In the genomic region with DNA sequence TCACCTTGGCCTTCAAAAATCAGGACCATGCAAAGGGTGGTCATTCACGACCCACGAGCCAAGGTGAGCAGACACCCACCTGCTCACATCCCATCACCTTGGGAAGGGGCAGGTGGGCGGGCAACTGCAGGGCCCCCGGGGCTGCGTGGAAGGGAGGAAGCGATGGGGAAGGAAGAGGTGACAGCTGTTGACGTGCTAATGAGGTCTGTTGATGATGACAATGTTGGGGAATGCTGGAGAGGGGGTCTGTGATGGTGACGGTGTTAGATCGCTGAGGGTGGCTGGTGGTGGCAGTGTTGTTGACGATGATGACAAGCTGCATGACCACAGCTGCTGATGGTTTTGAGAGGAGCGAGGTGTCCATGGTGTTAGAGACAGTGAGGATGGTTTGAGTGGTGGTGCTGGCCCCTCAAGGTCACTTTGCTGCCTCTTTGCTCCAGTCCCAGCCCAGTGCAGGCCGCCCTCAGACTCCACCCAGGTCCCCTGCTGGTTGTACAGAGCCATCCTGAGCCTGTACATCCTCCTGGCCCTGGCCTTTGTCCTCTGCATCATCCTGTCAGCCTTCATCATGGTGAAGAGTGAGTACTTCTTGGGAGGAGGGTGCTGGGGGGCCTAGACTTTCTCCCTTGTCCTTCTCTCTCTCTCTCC, we compare ENCODE assay signal across 27 cellular contexts. TPM values are rescaled to one million over a fixed set of nuclear protein-coding genes. Genes with fewer than 3 reads are reported as not detected.
A peak's percentile ranks its signal among the peaks of the same experiment; 100 is the strongest.
DNase-seq lines count a peak whose midpoint lies in the region; ATAC-seq and TF ChIP-seq lines count a peak whose summit lies in the region.
"Had no signal": no experiment of that assay in that cellular context is flagged by ENCODE, and none has a peak within 500 bp of the region (broad histone marks: within the 10 kb centered on the region; RNA-seq: fewer than 3 reads in every experiment).

No MANE protein-coding gene starts in this region.

- H3K27ac Mint-ChIP-seq in IgD-negative memory B cell (peak overlapping the region in 1 of 3 donors; percentile 22), chondrocyte (ENCODE audit: unreplicated experiment) (peak overlapping the region; percentile 13)
- H3K27ac Mint-ChIP-seq in stimulated activated effector memory CD8-positive, alpha-beta T cell treated with anti-CD3 and anti-CD28 coated beads, Interleukin-12 subunit alpha, Interleukin-12 subunit beta, amount 100 ng/mL, for 72 hours, result peak overlapping the region; percentile 43
- H3K27ac Mint-ChIP-seq: activated CD4-positive, alpha-beta T cell treated with anti-CD3 and anti-CD28 coated beads, Interleukin-2, amount 10 ng/mL, durations not matched to agents 7 days and 5 days; activated naive CD8-positive, alpha-beta T cell treated with anti-CD3 and anti-CD28 coated beads, Interleukin-2, amount 10 ng/mL, durations not matched to agents 7 days and 5 days; memory B cell had no signal

- H3K9me3 Mint-ChIP-seq in IgD-negative memory B cell, result peaks cover 0 to 2% (median 0%) of the 10 kb centered on the region in 3 donors
- H3K9me3 Mint-ChIP-seq in chondrocyte (ENCODE audit: low read depth), result peaks cover 4% of the 10 kb centered on the region
- H3K9me3 Mint-ChIP-seq in stimulated activated effector memory CD8-positive, alpha-beta T cell treated with anti-CD3 and anti-CD28 coated beads, Interleukin-12 subunit alpha, Interleukin-12 subunit beta, amount 100 ng/mL, for 72 hours, result no peaks in the 10 kb centered on the region
- H3K9me3 Mint-ChIP-seq: activated CD4-positive, alpha-beta T cell treated with anti-CD3 and anti-CD28 coated beads, Interleukin-2, amount 10 ng/mL, durations not matched to agents 7 days and 5 days; activated naive CD8-positive, alpha-beta T cell treated with anti-CD3 and anti-CD28 coated beads, Interleukin-2, amount 10 ng/mL, durations not matched to agents 7 days and 5 days had no signal

- peaks cover 6% of the 10 kb centered on the region for H3K36me3 Mint-ChIP-seq in IgD-negative memory B cell
- H3K36me3 Mint-ChIP-seq in chondrocyte (ENCODE audit: low read depth), result peaks cover 3% of the 10 kb centered on the region
- peaks cover 23% of the 10 kb centered on the region for H3K36me3 Mint-ChIP-seq in stimulated activated effector memory CD8-positive, alpha-beta T cell treated with anti-CD3 and anti-CD28 coated beads, Interleukin-12 subunit alpha, Interleukin-12 subunit beta, amount 100 ng/mL, for 72 hours

- DNase-seq in SIG-M5 treated with dmso at 0.1 percent for 504 hours (lab: John Stamatoyannopoulos, UW; ENCODE audit: unreplicated experiment), result peak; percentile 46
- no peak for DNase-seq in SIG-M5 (lab: John Stamatoyannopoulos, UW)
- no peak for DNase-seq in chondrocyte (ENCODE audit: low spot score)
- no peak for DNase-seq in stimulated activated effector memory CD8-positive, alpha-beta T cell treated with anti-CD3 and anti-CD28 coated beads, Interleukin-12 subunit alpha, Interleukin-12 subunit beta, amount 100 ng/mL, for 72 hours (ENCODE audit: low spot score in 2 of 2)
- no peak for DNase-seq in activated T-cell treated with anti-CD3 and anti-CD28 coated beads for 4 hours
- DNase-seq in HCEC 1CT, result no peak
- DNase-seq: activated CD4-positive, alpha-beta T cell treated with anti-CD3 and anti-CD28 coated beads, Interleukin-2, amount 10 ng/mL, durations not matched to agents 7 days and 5 days; activated naive CD8-positive, alpha-beta T cell treated with anti-CD3 and anti-CD28 coated beads, Interleukin-2, amount 10 ng/mL, durations not matched to agents 7 days and 5 days; CD4-positive, CD25-positive, alpha-beta regulatory T cell; DND-41; effector CD8-positive, alpha-beta T cell; heart right ventricle; islet precursor cell; NCI-H1694; NCI-H446; NK-92 treated with Interleukin-12 subunit alpha and Interleukin-12 subunit beta, amount 100 ng/mL, for 24 hours; nucleus accumbens; SHP77; stimulated activated CD4-positive, alpha-beta T cell treated with anti-CD3 and anti-CD28 coated beads, Interleukin-2, amount 100 ng/mL, for 48 hours; tibial artery had no signal

- peak overlapping the region in 3 of 4 donors; percentile 31 to 82 (median 52) for H3K4me3 Mint-ChIP-seq in IgD-negative memory B cell
- H3K4me3 Mint-ChIP-seq in chondrocyte (ENCODE audit: unreplicated experiment), result no peak overlapping the region
- peak overlapping the region; percentile 40 for H3K4me3 Mint-ChIP-seq in stimulated activated effector memory CD8-positive, alpha-beta T cell treated with anti-CD3 and anti-CD28 coated beads, Interleukin-12 subunit alpha, Interleukin-12 subunit beta, amount 100 ng/mL, for 72 hours
- H3K4me3 Mint-ChIP-seq: activated CD4-positive, alpha-beta T cell treated with anti-CD3 and anti-CD28 coated beads, Interleukin-2, amount 10 ng/mL, durations not matched to agents 7 days and 5 days; memory B cell had no signal

- H3K4me1 Mint-ChIP-seq in IgD-negative memory B cell, result peaks cover 15 to 32% (median 32%) of the 10 kb centered on the region in 3 donors
- peaks cover 11% of the 10 kb centered on the region for H3K4me1 Mint-ChIP-seq in chondrocyte (ENCODE audit: low read depth)
- peaks cover 64% of the 10 kb centered on the region for H3K4me1 Mint-ChIP-seq in stimulated activated effector memory CD8-positive, alpha-beta T cell treated with anti-CD3 and anti-CD28 coated beads, Interleukin-12 subunit alpha, Interleukin-12 subunit beta, amount 100 ng/mL, for 72 hours

- TF ChIP-seq CTCF in chondrocyte (IDR thresholded peaks at IDR 0.05), result no peak

- ATAC-seq in stimulated activated effector memory CD8-positive, alpha-beta T cell treated with anti-CD3 and anti-CD28 coated beads, Interleukin-12 subunit alpha, Interleukin-12 subunit beta, amount 100 ng/mL, for 72 hours, result no peak
- ATAC-seq in GM19397 (IDR thresholded peaks at IDR 0.05; ENCODE audit: unreplicated experiment), result no peak
- ATAC-seq: GM12878, heart right ventricle had no signal

- H3K27me3 Mint-ChIP-seq in IgD-negative memory B cell (peaks cover 25% of the 10 kb centered on the region), chondrocyte (ENCODE audit: low read depth) (peaks cover 32% of the 10 kb centered on the region)

RNA-seq across cellular contexts. Expression of a gene that starts 0.9 kb away (rescaled TPM):
- polyA plus RNA-seq in IgD-negative memory B cell, result 0.73 TPM
- total RNA-seq in chondrocyte, result not detected in 3 replicates
- total RNA-seq: A172; activated CD4-positive, alpha-beta T cell treated with anti-CD3 and anti-CD28 coated beads, Interleukin-2, amount 10 ng/mL, durations not matched to agents 7 days and 5 days; activated naive CD8-positive, alpha-beta T cell treated with anti-CD3 and anti-CD28 coated beads, Interleukin-2, amount 10 ng/mL, durations not matched to agents 7 days and 5 days; fibroblast of lung had no signal
- polyA plus RNA-seq: CD4-positive, CD25-positive, alpha-beta regulatory T cell; fibroblast of lung had no signal

RNA-seq across cellular contexts. Expression of a gene that starts 2.8 kb away (rescaled TPM):
- 219 TPM for polyA plus RNA-seq in IgD-negative memory B cell
- total RNA-seq in chondrocyte, result 94.3 to 107 TPM (median 97.2 TPM) in 3 replicates

RNA-seq across cellular contexts. Expression of a gene that starts 8.9 kb away (rescaled TPM):
- not detected for polyA plus RNA-seq in IgD-negative memory B cell
- total RNA-seq in chondrocyte, result not detected in 3 replicates
- total RNA-seq: A172; activated CD4-positive, alpha-beta T cell treated with anti-CD3 and anti-CD28 coated beads, Interleukin-2, amount 10 ng/mL, durations not matched to agents 7 days and 5 days; CD4-positive, CD25-positive, alpha-beta regulatory T cell; fibroblast of lung; GM12878 had no signal
- polyA plus RNA-seq: CD4-positive, CD25-positive, alpha-beta regulatory T cell; fibroblast of lung had no signal

RNA-seq across cellular contexts. Expression of a gene that starts 24.1 kb away (rescaled TPM):
- 197 TPM for polyA plus RNA-seq in IgD-negative memory B cell
- total RNA-seq in chondrocyte, result not detected in 3 replicates
- total RNA-seq: A172; cardiac septum; CD4-positive, CD25-positive, alpha-beta regulatory T cell; fibroblast of lung had no signal
- polyA plus RNA-seq: fibroblast of lung had no signal

RNA-seq across cellular contexts. Expression of a gene that starts 40.9 kb away (rescaled TPM):
- 70.2 TPM for polyA plus RNA-seq in IgD-negative memory B cell
- 2.7 to 10.2 TPM (median 8.1 TPM) in 3 replicates for total RNA-seq in chondrocyte
